Comparison of ENCODE assay signal across 1 cellular context in the genomic region with DNA sequence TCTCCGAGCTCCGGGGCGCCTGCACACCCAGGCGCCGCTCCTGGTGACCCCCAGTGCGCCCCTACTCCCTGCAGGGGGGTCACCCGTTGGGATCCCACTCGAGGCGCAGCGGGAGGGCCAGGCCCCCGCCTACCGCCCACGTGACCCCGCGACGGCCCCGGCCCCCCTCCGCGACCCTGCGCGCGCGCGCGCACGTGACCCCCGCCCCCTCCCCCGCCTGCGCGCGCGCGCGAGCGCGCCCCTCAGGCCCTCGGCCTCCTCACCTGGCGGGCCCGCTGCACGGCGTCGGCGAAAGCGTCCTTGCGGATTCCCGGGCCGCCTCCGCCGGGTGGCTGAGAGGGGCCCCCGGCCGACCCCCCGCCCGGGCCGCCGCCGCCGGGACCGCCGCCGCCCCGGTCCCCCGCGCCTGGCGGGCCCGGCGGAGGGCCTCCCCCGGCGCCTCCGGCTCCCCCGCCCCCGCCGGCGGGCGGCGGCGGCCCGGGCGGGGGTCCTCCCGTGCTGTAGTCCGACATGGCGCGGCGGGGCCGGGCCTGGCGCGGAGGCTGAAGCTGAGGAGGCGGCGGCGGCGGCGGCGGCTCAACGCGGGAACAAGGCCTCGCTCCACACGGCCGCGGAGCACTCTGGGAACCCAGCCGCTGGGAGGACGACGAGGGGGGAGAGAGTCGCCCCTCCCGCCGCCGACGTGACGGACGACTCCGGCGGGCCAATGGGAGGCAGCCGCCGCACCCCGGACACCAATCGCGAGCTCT.
TF ChIP-seq lines count a peak whose summit lies in the region.

KHSRP (minus strand) TSS at position 622 of the 749 bp plus-strand sequence; CDS start at position 512, 110 bp downstream.

TF ChIP-seq in HepG2, 621 proteins besides CTCF, POLR2A, EP300 and RAD21 (continued from another document and continues in another):
- TF ChIP-seq BORCS8-MEF2B (CRISPR knock-in tag; IDR thresholded peaks at IDR 0.05) (no peak), SOX6 (IDR thresholded peaks at IDR 0.05) (no peak), SOX6 (CRISPR knock-in tag; IDR thresholded peaks at IDR 0.05) (no peak), ZNF138 (CRISPR knock-in tag; IDR thresholded peaks at IDR 0.05; ENCODE audit: low read depth) (no peak), ZNF782 (CRISPR knock-in tag; IDR thresholded peaks at IDR 0.05; ENCODE audit: borderline replicate concordance) (no peak), SMAD3 (CRISPR knock-in tag; IDR thresholded peaks at IDR 0.05) (no peak), ZKSCAN8 (CRISPR knock-in tag; IDR thresholded peaks at IDR 0.05; ENCODE audit: borderline replicate concordance) (no peak), RFXAP (CRISPR knock-in tag; IDR thresholded peaks at IDR 0.05; ENCODE audit: borderline replicate concordance) (peak; percentile 91), MTA1 (CRISPR knock-in tag; IDR thresholded peaks at IDR 0.05; ENCODE audit: borderline replicate concordance) (no peak), AKAP8 (CRISPR knock-in tag; IDR thresholded peaks at IDR 0.05) (no peak), ZMYM4 (CRISPR knock-in tag; IDR thresholded peaks at IDR 0.05) (no peak; the same call in 1 of the 2 replicates), NCOA2 (CRISPR knock-in tag; IDR thresholded peaks at IDR 0.05) (no peak), ZNF556 (CRISPR knock-in tag; IDR thresholded peaks at IDR 0.05; ENCODE audit: borderline replicate concordance) (no peak), ERF (CRISPR knock-in tag; IDR thresholded peaks at IDR 0.05) (no peak), MIER3 (CRISPR knock-in tag; IDR thresholded peaks at IDR 0.05; ENCODE audit: borderline replicate concordance) (no peak), FOXA1 (IDR thresholded peaks at IDR 0.05) (no peak), FOXA1 (CRISPR knock-in tag; IDR thresholded peaks at IDR 0.05) (no peak), ZMYM2 (CRISPR knock-in tag; IDR thresholded peaks at IDR 0.05) (no peak), ZNF441 (CRISPR knock-in tag; IDR thresholded peaks at IDR 0.05; ENCODE audit: borderline replicate concordance) (no peak), CAMTA2 (CRISPR knock-in tag; IDR thresholded peaks at IDR 0.05; ENCODE audit: borderline replicate concordance) (no peak), ZNF484 (CRISPR knock-in tag; IDR thresholded peaks at IDR 0.05; ENCODE audit: borderline replicate concordance, low read depth) (no peak), ZNF660 (CRISPR knock-in tag; IDR thresholded peaks at IDR 0.05; ENCODE audit: borderline replicate concordance, low read depth) (no peak), THAP7 (CRISPR knock-in tag; IDR thresholded peaks at IDR 0.05) (no peak), NPAS2 (CRISPR knock-in tag; IDR thresholded peaks at IDR 0.05; ENCODE audit: borderline replicate concordance) (no peak), HOXA3 (CRISPR knock-in tag; IDR thresholded peaks at IDR 0.05) (peak; percentile 2), ZNF263 (CRISPR knock-in tag; IDR thresholded peaks at IDR 0.05) (peak; percentile 97), PITX1 (CRISPR knock-in tag; IDR thresholded peaks at IDR 0.05) (0 out of 2 replicates have a peak, but pooled peaks have one; percentile 2), ZSCAN31 (CRISPR knock-in tag; IDR thresholded peaks at IDR 0.05; ENCODE audit: low read depth) (no peak), IRF2 (CRISPR knock-in tag; IDR thresholded peaks at IDR 0.05) (no peak), ZBTB25 (CRISPR knock-in tag; IDR thresholded peaks at IDR 0.05) (0 out of 2 replicates have a peak, but pooled peaks have one; percentile 8), DR1 (CRISPR knock-in tag; IDR thresholded peaks at IDR 0.05) (peak; percentile 67; the same call in 1 of the 2 replicates), SP5 (CRISPR knock-in tag; IDR thresholded peaks at IDR 0.05; ENCODE audit: borderline replicate concordance, low read depth) (no peak), SRSF9 (IDR thresholded peaks at IDR 0.05; ENCODE audit: borderline replicate concordance, insufficient read depth, low read depth, low read length, poor library complexity, severe bottlenecking) (no peak)
- TF ChIP-seq, protein P1, sequence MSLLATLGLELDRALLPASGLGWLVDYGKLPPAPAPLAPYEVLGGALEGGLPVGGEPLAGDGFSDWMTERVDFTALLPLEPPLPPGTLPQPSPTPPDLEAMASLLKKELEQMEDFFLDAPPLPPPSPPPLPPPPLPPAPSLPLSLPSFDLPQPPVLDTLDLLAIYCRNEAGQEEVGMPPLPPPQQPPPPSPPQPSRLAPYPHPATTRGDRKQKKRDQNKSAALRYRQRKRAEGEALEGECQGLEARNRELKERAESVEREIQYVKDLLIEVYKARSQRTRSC (CRISPR knock-in tag; IDR thresholded peaks at IDR 0.05; ENCODE audit: low read depth): no peak
- TF ChIP-seq, protein P2, sequence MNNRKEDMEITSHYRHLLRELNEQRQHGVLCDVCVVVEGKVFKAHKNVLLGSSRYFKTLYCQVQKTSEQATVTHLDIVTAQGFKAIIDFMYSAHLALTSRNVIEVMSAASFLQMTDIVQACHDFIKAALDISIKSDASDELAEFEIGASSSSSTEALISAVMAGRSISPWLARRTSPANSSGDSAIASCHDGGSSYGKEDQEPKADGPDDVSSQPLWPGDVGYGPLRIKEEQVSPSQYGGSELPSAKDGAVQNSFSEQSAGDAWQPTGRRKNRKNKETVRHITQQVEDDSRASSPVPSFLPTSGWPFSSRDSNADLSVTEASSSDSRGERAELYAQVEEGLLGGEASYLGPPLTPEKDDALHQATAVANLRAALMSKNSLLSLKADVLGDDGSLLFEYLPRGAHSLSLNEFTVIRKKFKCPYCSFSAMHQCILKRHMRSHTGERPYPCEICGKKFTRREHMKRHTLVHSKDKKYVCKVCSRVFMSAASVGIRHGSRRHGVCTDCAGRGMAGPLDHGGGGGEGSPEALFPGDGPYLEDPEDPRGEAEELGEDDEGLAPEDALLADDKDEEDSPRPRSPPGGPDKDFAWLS (CRISPR knock-in tag; IDR thresholded peaks at IDR 0.05; ENCODE audit: borderline replicate concordance): no peak
- TF ChIP-seq, protein P3, sequence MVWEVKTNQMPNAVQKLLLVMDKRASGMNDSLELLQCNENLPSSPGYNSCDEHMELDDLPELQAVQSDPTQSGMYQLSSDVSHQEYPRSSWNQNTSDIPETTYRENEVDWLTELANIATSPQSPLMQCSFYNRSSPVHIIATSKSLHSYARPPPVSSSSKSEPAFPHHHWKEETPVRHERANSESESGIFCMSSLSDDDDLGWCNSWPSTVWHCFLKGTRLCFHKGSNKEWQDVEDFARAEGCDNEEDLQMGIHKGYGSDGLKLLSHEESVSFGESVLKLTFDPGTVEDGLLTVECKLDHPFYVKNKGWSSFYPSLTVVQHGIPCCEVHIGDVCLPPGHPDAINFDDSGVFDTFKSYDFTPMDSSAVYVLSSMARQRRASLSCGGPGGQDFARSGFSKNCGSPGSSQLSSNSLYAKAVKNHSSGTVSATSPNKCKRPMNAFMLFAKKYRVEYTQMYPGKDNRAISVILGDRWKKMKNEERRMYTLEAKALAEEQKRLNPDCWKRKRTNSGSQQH (CRISPR knock-in tag; IDR thresholded peaks at IDR 0.05; ENCODE audit: low read depth): no peak
- TF ChIP-seq, protein P4, sequence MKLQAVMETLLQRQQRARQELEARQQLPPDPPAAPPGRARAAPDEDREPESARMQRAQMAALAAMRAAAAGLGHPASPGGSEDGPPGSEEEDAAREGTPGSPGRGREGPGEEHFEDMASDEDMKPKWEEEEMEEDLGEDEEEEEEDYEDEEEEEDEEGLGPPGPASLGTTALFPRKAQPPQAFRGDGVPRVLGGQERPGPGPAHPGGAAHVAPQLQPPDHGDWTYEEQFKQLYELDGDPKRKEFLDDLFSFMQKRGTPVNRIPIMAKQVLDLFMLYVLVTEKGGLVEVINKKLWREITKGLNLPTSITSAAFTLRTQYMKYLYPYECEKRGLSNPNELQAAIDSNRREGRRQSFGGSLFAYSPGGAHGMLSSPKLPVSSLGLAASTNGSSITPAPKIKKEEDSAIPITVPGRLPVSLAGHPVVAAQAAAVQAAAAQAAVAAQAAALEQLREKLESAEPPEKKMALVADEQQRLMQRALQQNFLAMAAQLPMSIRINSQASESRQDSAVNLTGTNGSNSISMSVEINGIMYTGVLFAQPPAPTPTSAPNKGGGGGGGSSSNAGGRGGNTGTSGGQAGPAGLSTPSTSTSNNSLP (IDR thresholded peaks at IDR 0.05; ENCODE audit: low read depth, low read length): no peak
- TF ChIP-seq, protein P5, sequence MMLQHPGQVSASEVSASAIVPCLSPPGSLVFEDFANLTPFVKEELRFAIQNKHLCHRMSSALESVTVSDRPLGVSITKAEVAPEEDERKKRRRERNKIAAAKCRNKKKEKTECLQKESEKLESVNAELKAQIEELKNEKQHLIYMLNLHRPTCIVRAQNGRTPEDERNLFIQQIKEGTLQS (CRISPR knock-in tag; IDR thresholded peaks at IDR 0.05): no peak
- TF ChIP-seq, protein P6, sequence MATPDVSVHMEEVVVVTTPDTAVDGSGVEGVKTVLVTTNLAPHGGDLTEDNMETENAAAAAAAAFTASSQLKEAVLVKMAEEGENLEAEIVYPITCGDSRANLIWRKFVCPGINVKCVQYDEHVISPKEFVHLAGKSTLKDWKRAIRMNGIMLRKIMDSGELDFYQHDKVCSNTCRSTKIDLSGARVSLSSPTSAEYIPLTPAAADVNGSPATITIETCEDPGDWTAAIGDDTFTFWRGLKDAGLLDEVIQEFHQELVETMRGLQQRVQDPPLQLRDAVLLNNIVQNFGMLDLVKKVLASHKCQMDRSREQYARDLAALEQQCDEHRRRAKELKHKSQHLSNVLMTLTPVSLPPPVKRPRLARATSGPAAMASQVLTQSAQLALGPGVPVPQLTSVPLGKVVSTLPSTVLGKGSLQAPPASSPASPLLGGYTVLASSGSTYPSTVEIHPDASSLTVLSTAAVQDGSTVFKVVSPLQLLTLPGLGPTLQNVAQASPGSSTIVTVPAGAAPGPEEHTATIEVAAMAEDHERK (CRISPR knock-in tag; IDR thresholded peaks at IDR 0.05; ENCODE audit: low read depth): no peak
- TF ChIP-seq, protein P7, sequence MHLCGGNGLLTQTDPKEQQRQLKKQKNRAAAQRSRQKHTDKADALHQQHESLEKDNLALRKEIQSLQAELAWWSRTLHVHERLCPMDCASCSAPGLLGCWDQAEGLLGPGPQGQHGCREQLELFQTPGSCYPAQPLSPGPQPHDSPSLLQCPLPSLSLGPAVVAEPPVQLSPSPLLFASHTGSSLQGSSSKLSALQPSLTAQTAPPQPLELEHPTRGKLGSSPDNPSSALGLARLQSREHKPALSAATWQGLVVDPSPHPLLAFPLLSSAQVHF (CRISPR knock-in tag; IDR thresholded peaks at IDR 0.05): no peak
- TF ChIP-seq, protein P8, sequence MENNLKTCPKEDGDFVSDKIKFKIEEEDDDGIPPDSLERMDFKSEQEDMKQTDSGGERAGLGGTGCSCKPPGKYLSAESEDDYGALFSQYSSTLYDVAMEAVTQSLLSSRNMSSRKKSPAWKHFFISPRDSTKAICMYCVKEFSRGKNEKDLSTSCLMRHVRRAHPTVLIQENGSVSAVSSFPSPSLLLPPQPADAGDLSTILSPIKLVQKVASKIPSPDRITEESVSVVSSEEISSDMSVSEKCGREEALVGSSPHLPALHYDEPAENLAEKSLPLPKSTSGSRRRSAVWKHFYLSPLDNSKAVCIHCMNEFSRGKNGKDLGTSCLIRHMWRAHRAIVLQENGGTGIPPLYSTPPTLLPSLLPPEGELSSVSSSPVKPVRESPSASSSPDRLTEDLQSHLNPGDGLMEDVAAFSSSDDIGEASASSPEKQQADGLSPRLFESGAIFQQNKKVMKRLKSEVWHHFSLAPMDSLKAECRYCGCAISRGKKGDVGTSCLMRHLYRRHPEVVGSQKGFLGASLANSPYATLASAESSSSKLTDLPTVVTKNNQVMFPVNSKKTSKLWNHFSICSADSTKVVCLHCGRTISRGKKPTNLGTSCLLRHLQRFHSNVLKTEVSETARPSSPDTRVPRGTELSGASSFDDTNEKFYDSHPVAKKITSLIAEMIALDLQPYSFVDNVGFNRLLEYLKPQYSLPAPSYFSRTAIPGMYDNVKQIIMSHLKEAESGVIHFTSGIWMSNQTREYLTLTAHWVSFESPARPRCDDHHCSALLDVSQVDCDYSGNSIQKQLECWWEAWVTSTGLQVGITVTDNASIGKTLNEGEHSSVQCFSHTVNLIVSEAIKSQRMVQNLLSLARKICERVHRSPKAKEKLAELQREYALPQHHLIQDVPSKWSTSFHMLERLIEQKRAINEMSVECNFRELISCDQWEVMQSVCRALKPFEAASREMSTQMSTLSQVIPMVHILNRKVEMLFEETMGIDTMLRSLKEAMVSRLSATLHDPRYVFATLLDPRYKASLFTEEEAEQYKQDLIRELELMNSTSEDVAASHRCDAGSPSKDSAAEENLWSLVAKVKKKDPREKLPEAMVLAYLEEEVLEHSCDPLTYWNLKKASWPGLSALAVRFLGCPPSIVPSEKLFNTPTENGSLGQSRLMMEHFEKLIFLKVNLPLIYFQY (CRISPR knock-in tag; IDR thresholded peaks at IDR 0.05; ENCODE audit: borderline replicate concordance): no peak
